Comparison of ENCODE assay signal across 1 cellular context in the genomic region with DNA sequence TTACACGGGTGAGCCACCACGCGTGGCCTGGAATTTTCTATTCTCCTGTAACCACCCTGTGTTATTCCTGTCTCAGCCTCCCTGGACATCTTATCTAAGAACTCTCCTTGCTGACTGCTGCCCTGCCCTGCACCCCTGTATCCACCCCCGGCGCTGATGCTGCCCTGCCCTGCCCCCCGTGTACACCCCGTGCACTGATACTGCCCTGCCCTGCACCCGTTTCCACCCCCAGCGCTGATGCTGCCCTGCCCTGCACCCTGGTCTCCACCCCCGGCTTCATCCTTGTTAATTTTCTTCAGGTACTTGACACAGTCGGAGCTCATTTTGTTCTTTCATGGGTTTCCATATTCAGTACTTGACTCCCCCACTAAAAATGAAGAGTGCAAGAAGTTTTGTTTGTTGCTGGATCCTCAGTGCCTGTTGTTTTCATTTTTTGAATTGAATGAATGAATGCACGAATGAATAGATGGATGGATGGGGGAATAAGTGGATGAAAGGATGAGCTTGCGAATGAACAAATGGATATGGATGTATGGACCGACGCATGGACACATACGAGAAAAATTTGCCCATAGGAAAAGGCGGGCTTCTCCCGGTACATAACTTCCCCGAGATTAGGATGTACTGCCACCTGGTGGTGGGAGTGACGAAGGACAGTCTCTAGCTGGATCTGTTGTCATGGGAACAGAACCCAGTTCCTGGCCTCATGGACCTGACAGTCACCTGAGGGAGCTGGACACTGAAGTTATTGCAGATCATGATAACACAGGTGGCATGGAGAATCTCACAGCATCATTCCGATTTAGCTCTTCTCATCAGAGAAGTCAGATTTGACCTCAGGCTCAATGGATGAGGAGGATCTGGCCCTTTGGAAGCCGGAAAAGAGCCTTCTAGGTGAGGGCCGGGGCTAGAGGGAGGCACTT.
TF ChIP-seq lines count a peak whose summit lies in the region.

No MANE protein-coding gene starts in this region.

TF ChIP-seq in K562, 482 proteins besides CTCF, POLR2A, EP300 and RAD21 (continued from another document):
- TF ChIP-seq REST (CRISPR knock-in tag; IDR thresholded peaks at IDR 0.05; ENCODE audit: low read depth) (no peak), KDM1A (IDR thresholded peaks at IDR 0.05) (peak; percentile 48 to 68), CBX3 (IDR thresholded peaks at IDR 0.05; ENCODE audit: borderline replicate concordance in 1 of 2, low read length in 2 of 2) (peak in 1 of 2 experiments; percentile 91; a peak in 2 of 3 replicates), TGIF2 (CRISPR knock-in tag; IDR thresholded peaks at IDR 0.05) (no peak), ZKSCAN8 (CRISPR knock-in tag; IDR thresholded peaks at IDR 0.05) (0 out of 2 replicates have a peak, but pooled peaks have one; percentile 27), BCOR (IDR thresholded peaks at IDR 0.05) (peak; percentile 40; the same call in 1 of the 2 replicates), HSF4 (CRISPR knock-in tag; IDR thresholded peaks at IDR 0.05; ENCODE audit: borderline replicate concordance) (no peak), SMC3 (conservative IDR thresholded peaks at IDR 0.05; ENCODE audit: insufficient read depth, low read depth, low read length) (peak; percentile 97), GTF2F1 (IDR thresholded peaks at IDR 0.05; ENCODE audit: low read depth, low read length) (no peak), SMARCC2 (IDR thresholded peaks at IDR 0.05; ENCODE audit: low read depth) (no peak), CTBP1 (IDR thresholded peaks at IDR 0.05; ENCODE audit: borderline replicate concordance) (peak; percentile 72), MTA1 (IDR thresholded peaks at IDR 0.05; ENCODE audit: borderline replicate concordance) (peak; percentile 11; the same call in 1 of the 2 replicates), ESRRB (CRISPR knock-in tag; IDR thresholded peaks at IDR 0.05; ENCODE audit: borderline replicate concordance) (no peak), MYC (IDR thresholded peaks at IDR 0.05; ENCODE audit: low read depth, low read length) (0 out of 2 replicates have a peak, but pooled peaks have one; percentile 46), MYC (CRISPR knock-in tag; IDR thresholded peaks at IDR 0.05; ENCODE audit: borderline replicate concordance, low read depth) (no peak), KAT2B (IDR thresholded peaks at IDR 0.05; ENCODE audit: low read depth, low read length) (no peak), ZNF551 (CRISPR knock-in tag; IDR thresholded peaks at IDR 0.05) (no peak), ATF7 (IDR thresholded peaks at IDR 0.05) (peak; percentile 35; the same call in 1 of the 2 replicates), CSDE1 (IDR thresholded peaks at IDR 0.05) (peak in 1 of 2 experiments; percentile 95; a peak in 2 of 4 replicates), ZNF695 (CRISPR knock-in tag; IDR thresholded peaks at IDR 0.05) (no peak), MTA3 (IDR thresholded peaks at IDR 0.05; ENCODE audit: borderline replicate concordance) (peak; percentile 58; the same call in 1 of the 2 replicates), STAT5A (IDR thresholded peaks at IDR 0.05; ENCODE audit: borderline replicate concordance, low read length) (peak; percentile 12; the same call in 1 of the 2 replicates), NBN (IDR thresholded peaks at IDR 0.05; ENCODE audit: low read depth) (peak; percentile 66; the same call in 1 of the 2 replicates), GTF2E2 (tag; IDR thresholded peaks at IDR 0.05) (no peak), TBL1XR1 (IDR thresholded peaks at IDR 0.05; ENCODE audit: low read length in 2 of 2) (0 out of 4 replicates have a peak, but pooled peaks of 1 of the 2 experiments have one; percentile 43), ZFX (CRISPR knock-in tag; IDR thresholded peaks at IDR 0.05) (no peak), NFATC3 (IDR thresholded peaks at IDR 0.05) (peak; percentile 47; the same call in 1 of the 2 replicates), ERF (CRISPR knock-in tag; IDR thresholded peaks at IDR 0.05) (no peak)
- TF ChIP-seq, protein P1, sequence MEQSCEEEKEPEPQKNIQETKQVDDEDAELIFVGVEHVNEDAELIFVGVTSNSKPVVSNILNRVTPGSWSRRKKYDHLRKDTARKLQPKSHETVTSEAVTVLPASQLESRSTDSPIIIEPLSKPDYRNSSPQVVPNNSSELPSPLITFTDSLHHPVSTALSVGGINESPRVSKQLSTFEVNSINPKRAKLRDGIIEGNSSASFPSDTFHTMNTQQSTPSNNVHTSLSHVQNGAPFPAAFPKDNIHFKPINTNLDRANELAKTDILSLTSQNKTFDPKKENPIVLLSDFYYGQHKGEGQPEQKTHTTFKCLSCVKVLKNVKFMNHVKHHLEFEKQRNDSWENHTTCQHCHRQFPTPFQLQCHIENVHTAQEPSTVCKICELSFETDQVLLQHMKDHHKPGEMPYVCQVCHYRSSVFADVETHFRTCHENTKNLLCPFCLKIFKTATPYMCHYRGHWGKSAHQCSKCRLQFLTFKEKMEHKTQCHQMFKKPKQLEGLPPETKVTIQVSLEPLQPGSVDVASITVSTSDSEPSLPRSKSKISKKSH (CRISPR knock-in tag; IDR thresholded peaks at IDR 0.05): no peak
- TF ChIP-seq, protein P2, sequence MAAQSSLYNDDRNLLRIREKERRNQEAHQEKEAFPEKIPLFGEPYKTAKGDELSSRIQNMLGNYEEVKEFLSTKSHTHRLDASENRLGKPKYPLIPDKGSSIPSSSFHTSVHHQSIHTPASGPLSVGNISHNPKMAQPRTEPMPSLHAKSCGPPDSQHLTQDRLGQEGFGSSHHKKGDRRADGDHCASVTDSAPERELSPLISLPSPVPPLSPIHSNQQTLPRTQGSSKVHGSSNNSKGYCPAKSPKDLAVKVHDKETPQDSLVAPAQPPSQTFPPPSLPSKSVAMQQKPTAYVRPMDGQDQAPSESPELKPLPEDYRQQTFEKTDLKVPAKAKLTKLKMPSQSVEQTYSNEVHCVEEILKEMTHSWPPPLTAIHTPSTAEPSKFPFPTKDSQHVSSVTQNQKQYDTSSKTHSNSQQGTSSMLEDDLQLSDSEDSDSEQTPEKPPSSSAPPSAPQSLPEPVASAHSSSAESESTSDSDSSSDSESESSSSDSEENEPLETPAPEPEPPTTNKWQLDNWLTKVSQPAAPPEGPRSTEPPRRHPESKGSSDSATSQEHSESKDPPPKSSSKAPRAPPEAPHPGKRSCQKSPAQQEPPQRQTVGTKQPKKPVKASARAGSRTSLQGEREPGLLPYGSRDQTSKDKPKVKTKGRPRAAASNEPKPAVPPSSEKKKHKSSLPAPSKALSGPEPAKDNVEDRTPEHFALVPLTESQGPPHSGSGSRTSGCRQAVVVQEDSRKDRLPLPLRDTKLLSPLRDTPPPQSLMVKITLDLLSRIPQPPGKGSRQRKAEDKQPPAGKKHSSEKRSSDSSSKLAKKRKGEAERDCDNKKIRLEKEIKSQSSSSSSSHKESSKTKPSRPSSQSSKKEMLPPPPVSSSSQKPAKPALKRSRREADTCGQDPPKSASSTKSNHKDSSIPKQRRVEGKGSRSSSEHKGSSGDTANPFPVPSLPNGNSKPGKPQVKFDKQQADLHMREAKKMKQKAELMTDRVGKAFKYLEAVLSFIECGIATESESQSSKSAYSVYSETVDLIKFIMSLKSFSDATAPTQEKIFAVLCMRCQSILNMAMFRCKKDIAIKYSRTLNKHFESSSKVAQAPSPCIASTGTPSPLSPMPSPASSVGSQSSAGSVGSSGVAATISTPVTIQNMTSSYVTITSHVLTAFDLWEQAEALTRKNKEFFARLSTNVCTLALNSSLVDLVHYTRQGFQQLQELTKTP (IDR thresholded peaks at IDR 0.05; ENCODE audit: low read depth in 1 of 2, partially characterized antibody in 2 of 2): no peak
- TF ChIP-seq, protein P3, sequence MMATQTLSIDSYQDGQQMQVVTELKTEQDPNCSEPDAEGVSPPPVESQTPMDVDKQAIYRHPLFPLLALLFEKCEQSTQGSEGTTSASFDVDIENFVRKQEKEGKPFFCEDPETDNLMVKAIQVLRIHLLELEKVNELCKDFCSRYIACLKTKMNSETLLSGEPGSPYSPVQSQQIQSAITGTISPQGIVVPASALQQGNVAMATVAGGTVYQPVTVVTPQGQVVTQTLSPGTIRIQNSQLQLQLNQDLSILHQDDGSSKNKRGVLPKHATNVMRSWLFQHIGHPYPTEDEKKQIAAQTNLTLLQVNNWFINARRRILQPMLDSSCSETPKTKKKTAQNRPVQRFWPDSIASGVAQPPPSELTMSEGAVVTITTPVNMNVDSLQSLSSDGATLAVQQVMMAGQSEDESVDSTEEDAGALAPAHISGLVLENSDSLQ (IDR thresholded peaks at IDR 0.05): peak; percentile 14; the same call in 1 of the 2 replicates
- TF ChIP-seq, protein P4, sequence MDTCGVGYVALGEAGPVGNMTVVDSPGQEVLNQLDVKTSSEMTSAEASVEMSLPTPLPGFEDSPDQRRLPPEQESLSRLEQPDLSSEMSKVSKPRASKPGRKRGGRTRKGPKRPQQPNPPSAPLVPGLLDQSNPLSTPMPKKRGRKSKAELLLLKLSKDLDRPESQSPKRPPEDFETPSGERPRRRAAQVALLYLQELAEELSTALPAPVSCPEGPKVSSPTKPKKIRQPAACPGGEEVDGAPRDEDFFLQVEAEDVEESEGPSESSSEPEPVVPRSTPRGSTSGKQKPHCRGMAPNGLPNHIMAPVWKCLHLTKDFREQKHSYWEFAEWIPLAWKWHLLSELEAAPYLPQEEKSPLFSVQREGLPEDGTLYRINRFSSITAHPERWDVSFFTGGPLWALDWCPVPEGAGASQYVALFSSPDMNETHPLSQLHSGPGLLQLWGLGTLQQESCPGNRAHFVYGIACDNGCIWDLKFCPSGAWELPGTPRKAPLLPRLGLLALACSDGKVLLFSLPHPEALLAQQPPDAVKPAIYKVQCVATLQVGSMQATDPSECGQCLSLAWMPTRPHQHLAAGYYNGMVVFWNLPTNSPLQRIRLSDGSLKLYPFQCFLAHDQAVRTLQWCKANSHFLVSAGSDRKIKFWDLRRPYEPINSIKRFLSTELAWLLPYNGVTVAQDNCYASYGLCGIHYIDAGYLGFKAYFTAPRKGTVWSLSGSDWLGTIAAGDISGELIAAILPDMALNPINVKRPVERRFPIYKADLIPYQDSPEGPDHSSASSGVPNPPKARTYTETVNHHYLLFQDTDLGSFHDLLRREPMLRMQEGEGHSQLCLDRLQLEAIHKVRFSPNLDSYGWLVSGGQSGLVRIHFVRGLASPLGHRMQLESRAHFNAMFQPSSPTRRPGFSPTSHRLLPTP (IDR thresholded peaks at IDR 0.05; ENCODE audit: borderline replicate concordance, extremely low read depth, insufficient read length): no peak
